In genomic region chr3:78455737-78456136, GRCh38 we compare ENCODE assay signal across 26 cellular contexts.
"Had no signal": no experiment of that assay in that cellular context is flagged by ENCODE, and none has a peak within 500 bp of the region (broad histone marks: within the 10 kb centered on the region; RNA-seq: fewer than 3 reads in every experiment).

No MANE protein-coding gene starts in this region.

- H3K27me3 Mint-ChIP-seq: activated CD4-positive, alpha-beta T cell treated with anti-CD3 and anti-CD28 coated beads for 36 hours; activated naive CD8-positive, alpha-beta T cell treated with anti-CD3 and anti-CD28 coated beads for 36 hours; activated T-cell treated with anti-CD3 and anti-CD28 coated beads, Interleukin-2, amount 50 U/mL, for 24 hours; activated T-helper 17 cell treated with anti-CD3 and anti-CD28 coated beads, Interleukin-2, amount 50 U/mL, for 72 hours; naive thymus-derived CD8-positive, alpha-beta T cell; stimulated activated naive CD8-positive, alpha-beta T cell treated with anti-CD3 and anti-CD28 coated beads, Interleukin-15, amount 100 ng/mL, for 72 hours had no signal

- H3K27ac Mint-ChIP-seq: activated CD4-positive, alpha-beta T cell treated with anti-CD3 and anti-CD28 coated beads for 36 hours; activated naive CD8-positive, alpha-beta T cell treated with anti-CD3 and anti-CD28 coated beads for 36 hours; activated T-cell treated with anti-CD3 and anti-CD28 coated beads, Interleukin-2, amount 50 U/mL, for 24 hours; activated T-helper 17 cell treated with anti-CD3 and anti-CD28 coated beads, Interleukin-2, amount 50 U/mL, for 72 hours; endodermal cell; mesothelial cell of epicardium; naive thymus-derived CD8-positive, alpha-beta T cell; stimulated activated naive CD8-positive, alpha-beta T cell treated with anti-CD3 and anti-CD28 coated beads, Interleukin-15, amount 100 ng/mL, for 72 hours; WTC11 had no signal

- H3K27ac ChIP-seq: coronary artery, epithelial cell of prostate, prostate gland, suprapubic skin, transverse colon, vagina had no signal

- H3K4me1 Mint-ChIP-seq: activated CD4-positive, alpha-beta T cell treated with anti-CD3 and anti-CD28 coated beads for 36 hours; activated naive CD8-positive, alpha-beta T cell treated with anti-CD3 and anti-CD28 coated beads for 36 hours; activated T-helper 17 cell treated with anti-CD3 and anti-CD28 coated beads, Interleukin-2, amount 50 U/mL, for 72 hours; endodermal cell; mesothelial cell of epicardium; naive thymus-derived CD8-positive, alpha-beta T cell; stimulated activated naive CD8-positive, alpha-beta T cell treated with anti-CD3 and anti-CD28 coated beads, Interleukin-15, amount 100 ng/mL, for 72 hours had no signal

- H3K36me3 ChIP-seq: heart right ventricle, left lung, prostate gland, suprapubic skin, transverse colon, vagina had no signal

- H3K27me3 ChIP-seq: heart right ventricle, left lung, suprapubic skin, transverse colon, vagina had no signal

- H3K4me3 ChIP-seq: coronary artery, heart right ventricle, left lung, lung, prostate gland, suprapubic skin, transverse colon, vagina had no signal

- H3K4me3 Mint-ChIP-seq: activated CD4-positive, alpha-beta T cell treated with anti-CD3 and anti-CD28 coated beads for 36 hours; activated naive CD8-positive, alpha-beta T cell treated with anti-CD3 and anti-CD28 coated beads for 36 hours; activated T-cell treated with anti-CD3 and anti-CD28 coated beads, Interleukin-2, amount 50 U/mL, for 24 hours; activated T-helper 17 cell treated with anti-CD3 and anti-CD28 coated beads, Interleukin-2, amount 50 U/mL, for 72 hours; endodermal cell; mesothelial cell of epicardium; naive thymus-derived CD8-positive, alpha-beta T cell; stimulated activated naive CD8-positive, alpha-beta T cell treated with anti-CD3 and anti-CD28 coated beads, Interleukin-15, amount 100 ng/mL, for 72 hours; WTC11 had no signal

- DNase-seq: activated CD4-positive, alpha-beta T cell treated with anti-CD3 and anti-CD28 coated beads for 36 hours; activated CD4-positive, alpha-beta T cell treated with anti-CD3 and anti-CD28 coated beads, Interleukin-2, amount 50 U/mL, for 4 hours; activated CD8-positive, alpha-beta memory T cell treated with anti-CD3 and anti-CD28 coated beads for 24 hours; activated CD8-positive, alpha-beta memory T cell treated with anti-CD3 and anti-CD28 coated beads, Interleukin-2, amount 50 U/mL, for 4 hours; activated naive CD4-positive, alpha-beta T cell treated with Interleukin-2 at 50 U/mL for 16 hours; activated naive CD8-positive, alpha-beta T cell treated with anti-CD3 and anti-CD28 coated beads for 36 hours; activated T-cell treated with anti-CD3 and anti-CD28 coated beads, Interleukin-2, amount 50 U/mL, for 24 hours; cerebellar nuclear complex; endodermal cell; heart right ventricle; kidney glomerular epithelial cell; left lung; naive thymus-derived CD8-positive, alpha-beta T cell; stimulated activated CD4-positive, alpha-beta T cell treated with anti-CD3 and anti-CD28 coated beads, Interleukin-4, amount 100 ng/mL, for 24 hours; stimulated activated naive CD8-positive, alpha-beta T cell treated with anti-CD3 and anti-CD28 coated beads, Interleukin-15, amount 100 ng/mL, for 72 hours; T-helper 9 cell; transverse colon had no signal

- H3K36me3 Mint-ChIP-seq: activated naive CD8-positive, alpha-beta T cell treated with anti-CD3 and anti-CD28 coated beads for 36 hours; mesothelial cell of epicardium; naive thymus-derived CD8-positive, alpha-beta T cell had no signal

- ATAC-seq: activated CD4-positive, alpha-beta T cell treated with anti-CD3 and anti-CD28 coated beads for 36 hours; activated T-helper 17 cell treated with anti-CD3 and anti-CD28 coated beads, Interleukin-2, amount 50 U/mL, for 72 hours; left lung; naive thymus-derived CD8-positive, alpha-beta T cell; stimulated activated naive CD8-positive, alpha-beta T cell treated with anti-CD3 and anti-CD28 coated beads, Interleukin-15, amount 100 ng/mL, for 72 hours; WTC11 had no signal

- H3K9me3 ChIP-seq: left lung, prostate gland, suprapubic skin, transverse colon, vagina had no signal

- H3K4me1 ChIP-seq: heart right ventricle, left lung, prostate gland, suprapubic skin, transverse colon, vagina had no signal

- H3K9me3 Mint-ChIP-seq: endodermal cell had no signal
